ENCODE assay signal across 8 cellular contexts in the genomic region with DNA sequence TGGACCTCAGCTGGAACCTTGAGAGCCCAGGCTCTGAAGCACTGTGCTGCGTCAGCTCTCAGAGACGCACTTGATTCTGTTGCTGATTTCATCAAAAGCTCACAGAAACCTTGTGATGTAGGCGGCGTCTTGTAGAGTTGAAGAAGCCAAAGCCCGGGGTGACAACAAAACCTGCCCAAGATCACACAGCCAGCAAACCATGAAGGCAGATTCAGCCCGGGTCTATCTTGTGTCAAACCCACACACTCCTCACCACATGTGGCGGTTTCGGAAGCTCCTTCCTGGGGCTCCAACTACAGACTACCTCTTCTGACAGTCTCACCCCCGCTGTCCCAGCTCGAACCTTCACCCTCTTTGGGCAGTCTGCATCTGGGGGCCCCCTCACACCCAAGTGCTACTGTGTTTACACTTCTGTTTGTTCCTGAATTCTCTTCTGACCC. TPM values are rescaled to one million over a fixed set of nuclear protein-coding genes. Genes with fewer than 3 reads are reported as not detected.
DNase-seq lines count a peak whose midpoint lies in the region; ATAC-seq lines count a peak whose summit lies in the region.

No MANE protein-coding gene starts in this region.

- peaks cover 87% of the 10 kb centered on the region for H3K4me1 Mint-ChIP-seq in activated naive CD4-positive, alpha-beta T cell treated with anti-CD3 and anti-CD28 coated beads for 36 hours (ENCODE audit: low read depth)

- no peak overlapping the region for H3K4me3 ChIP-seq in HAP-1

- ATAC-seq in GM21717 (IDR thresholded peaks at IDR 0.05; ENCODE audit: unreplicated experiment) = peak; percentile 45

- H3K36me3 ChIP-seq in HAP-1 (replicated peaks) = no peaks in the 10 kb centered on the region

- peak overlapping the region; percentile 80 for H3K27ac Mint-ChIP-seq in activated naive CD4-positive, alpha-beta T cell treated with anti-CD3 and anti-CD28 coated beads for 36 hours

- in situ Hi-C loops in HAP-1 (cut with MboI; ENCODE audit: low sequenced_read_pairs) = no loop called here

- H3K4me1 ChIP-seq in HAP-1 = no peaks in the 10 kb centered on the region

- peaks cover 11% of the 10 kb centered on the region for H3K27me3 Mint-ChIP-seq in activated naive CD4-positive, alpha-beta T cell treated with anti-CD3 and anti-CD28 coated beads for 36 hours (ENCODE audit: low read depth)

- intact Hi-C loops in activated naive CD4-positive, alpha-beta T cell treated with anti-CD3 and anti-CD28 coated beads for 36 hours (cut with micrococcal nuclease) = loop anchor here (1.0 to 5.0 kb wide), 5 partner anchors 8 to 1279 kb away; partner anchors contain the start of gene TENT5C

- CTCF ChIA-PET in activated naive CD4-positive, alpha-beta T cell treated with anti-CD3 and anti-CD28 coated beads for 36 hours (lab: Charles Lee) = interaction anchor here (0.5 to 3.5 kb wide), 11 partner anchors 9 to 306 kb away, joined by 3 to 26 read pairs (median 7); no protein-coding TSS in a partner anchor

- no peaks in the 10 kb centered on the region for H3K36me3 Mint-ChIP-seq in activated naive CD4-positive, alpha-beta T cell treated with anti-CD3 and anti-CD28 coated beads for 36 hours (ENCODE audit: low read depth)

- no peaks in the 10 kb centered on the region for H3K27me3 ChIP-seq in HAP-1 (ENCODE audit: low read depth)

- peak; percentile 84 for DNase-seq in NK-92 treated with Interleukin-12 subunit alpha and Interleukin-12 subunit beta, amount 100 ng/mL, for 24 hours (lab: John Stamatoyannopoulos, UW)
- DNase-seq in activated naive CD4-positive, alpha-beta T cell treated with anti-CD3 and anti-CD28 coated beads for 36 hours = peak; percentile 90
- DNase-seq in stimulated activated CD4-positive, alpha-beta T cell treated with anti-CD3 and anti-CD28 coated beads, Interleukin-4, amount 100 ng/mL, for 24 hours = peak; percentile 81
- DNase-seq in LoVo (ENCODE audit: low spot score) (no peak), NCI-H524 (lab: John Stamatoyannopoulos, UW) (no peak), globus pallidus (ENCODE audit: low spot score) (no peak), HAP-1 (ENCODE audit: low spot score in 2 of 2) (no peak)

- H3K9me3 Mint-ChIP-seq in activated naive CD4-positive, alpha-beta T cell treated with anti-CD3 and anti-CD28 coated beads for 36 hours = no peaks in the 10 kb centered on the region

- peak overlapping the region; percentile 38 for H3K4me3 Mint-ChIP-seq in activated naive CD4-positive, alpha-beta T cell treated with anti-CD3 and anti-CD28 coated beads for 36 hours

- no peaks in the 10 kb centered on the region for H3K9me3 ChIP-seq in HAP-1

RNA-seq across cellular contexts. Expression of gene TENT5C, which starts 50.4 kb away (rescaled TPM):
- total RNA-seq in activated naive CD4-positive, alpha-beta T cell treated with anti-CD3 and anti-CD28 coated beads for 36 hours = 10 to 100 TPM; 10.7 to 11.2 TPM

Comparison
In these comparisons a context has a peak if more than half of its experiments do, and no peak if none do; other contexts are left out.
1. DNase-seq: peak in NK-92 treated with Interleukin-12 subunit alpha and Interleukin-12 subunit beta, amount 100 ng/mL, for 24 hours (single experiment), activated naive CD4-positive, alpha-beta T cell treated with anti-CD3 and anti-CD28 coated beads for 36 hours (single experiment) and stimulated activated CD4-positive, alpha-beta T cell treated with anti-CD3 and anti-CD28 coated beads, Interleukin-4, amount 100 ng/mL, for 24 hours (single experiment); none in LoVo (single experiment), NCI-H524 (0 of 2), globus pallidus (single experiment) and HAP-1 (0 of 2).